Comparison of ENCODE assay signal across 2 cellular contexts in genomic region chr2:236238756-236239155, GRCh38.
TF ChIP-seq lines count a peak whose summit lies in the region.

No MANE protein-coding gene starts in this region.

TF ChIP-seq in GM23338, 12 proteins besides CTCF, POLR2A, EP300 and RAD21:
- no peak for TF ChIP-seq CREB1 (CRISPR knock-in tag; IDR thresholded peaks at IDR 0.05; ENCODE audit: low read depth)
- no peak for TF ChIP-seq JUNB (IDR thresholded peaks at IDR 0.05; ENCODE audit: unreplicated experiment)
- no peak for TF ChIP-seq ZNF462 (CRISPR knock-in tag; IDR thresholded peaks at IDR 0.05)
- TF ChIP-seq ZNF331 (CRISPR knock-in tag; IDR thresholded peaks at IDR 0.05; ENCODE audit: low read depth): no peak
- no peak for TF ChIP-seq EZH2 (IDR thresholded peaks at IDR 0.05; ENCODE audit: low read depth, unreplicated experiment)
- TF ChIP-seq NANOG (IDR thresholded peaks at IDR 0.05; ENCODE audit: borderline replicate concordance): no peak
- TF ChIP-seq, protein P1, sequence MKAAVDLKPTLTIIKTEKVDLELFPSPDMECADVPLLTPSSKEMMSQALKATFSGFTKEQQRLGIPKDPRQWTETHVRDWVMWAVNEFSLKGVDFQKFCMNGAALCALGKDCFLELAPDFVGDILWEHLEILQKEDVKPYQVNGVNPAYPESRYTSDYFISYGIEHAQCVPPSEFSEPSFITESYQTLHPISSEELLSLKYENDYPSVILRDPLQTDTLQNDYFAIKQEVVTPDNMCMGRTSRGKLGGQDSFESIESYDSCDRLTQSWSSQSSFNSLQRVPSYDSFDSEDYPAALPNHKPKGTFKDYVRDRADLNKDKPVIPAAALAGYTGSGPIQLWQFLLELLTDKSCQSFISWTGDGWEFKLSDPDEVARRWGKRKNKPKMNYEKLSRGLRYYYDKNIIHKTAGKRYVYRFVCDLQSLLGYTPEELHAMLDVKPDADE (IDR thresholded peaks at IDR 0.05): no peak
- no peak for TF ChIP-seq EZH2phosphoT487 (IDR thresholded peaks at IDR 0.05; ENCODE audit: unreplicated experiment)
- no peak for TF ChIP-seq STAT1 (IDR thresholded peaks at IDR 0.05; ENCODE audit: unreplicated experiment)
- TF ChIP-seq POLR2AphosphoS5 (IDR thresholded peaks at IDR 0.05; ENCODE audit: low read depth): no peak

TF ChIP-seq in H1, 55 proteins besides CTCF, POLR2A, EP300 and RAD21:
- no peak for TF ChIP-seq RNF2 (IDR thresholded peaks at IDR 0.05; ENCODE audit: borderline replicate concordance, low read depth, low read length, missing control alignments, poor library complexity, severe bottlenecking)
- no peak for TF ChIP-seq BRCA1 (IDR thresholded peaks at IDR 0.05; ENCODE audit: low read depth, low read length)
- TF ChIP-seq POU5F1 (IDR thresholded peaks at IDR 0.05; ENCODE audit: low read depth, low read length): no peak
- TF ChIP-seq TEAD4 (IDR thresholded peaks at IDR 0.05; ENCODE audit: low read depth, low read length): no peak
- TF ChIP-seq CEBPB (IDR thresholded peaks at IDR 0.05; ENCODE audit: low read depth, low read length): no peak
- TF ChIP-seq SP4 (IDR thresholded peaks at IDR 0.05; ENCODE audit: low read length): no peak
- no peak for TF ChIP-seq JUN (IDR thresholded peaks at IDR 0.05; ENCODE audit: low read depth, low read length)
